ENCODE assay signal across 16 cellular contexts in the genomic region with DNA sequence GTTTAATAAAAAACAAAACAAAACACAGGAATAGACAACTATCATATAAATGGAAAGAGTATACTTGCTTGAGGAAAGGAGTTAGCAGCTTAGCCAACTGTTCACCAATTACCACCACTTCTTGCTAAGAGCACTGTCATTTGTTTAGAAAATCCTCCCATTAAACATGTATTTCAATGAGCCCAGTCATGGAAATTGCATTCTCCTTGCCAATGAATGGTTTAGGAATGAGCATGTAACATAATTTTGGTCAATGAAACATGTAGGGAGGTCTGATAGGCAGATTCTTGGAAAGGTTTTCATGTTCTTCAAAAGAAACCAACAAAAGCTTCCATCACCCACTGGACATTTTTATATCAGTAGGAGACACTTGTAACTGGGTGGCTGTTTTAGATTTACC.
DNase-seq lines count a peak whose midpoint lies in the region; ATAC-seq and TF ChIP-seq lines count a peak whose summit lies in the region.
"Had no signal": no experiment of that assay in that cellular context is flagged by ENCODE, and none has a peak within 500 bp of the region (broad histone marks: within the 10 kb centered on the region; RNA-seq: fewer than 3 reads in every experiment).

No MANE protein-coding gene starts in this region.

- H3K23ac ChIP-seq in IMR-90 (ENCODE audit: low read depth, low read length): peak overlapping the region; percentile 66; the same call in 1 of the 2 replicates

- H3K14ac ChIP-seq in IMR-90 (replicated peaks; ENCODE audit: low read depth, low read length): peak overlapping the region; percentile 86

- BruUV-seq in IMR-90 (replicated peaks; lab: Mats Ljungman, UMichigan): no TSS peak

- in situ Hi-C loops in IMR-90 (cut with MboI; ENCODE audit: low sequenced_read_pairs): no loop called here

- peak overlapping the region; percentile 98 for H2BK120ac ChIP-seq in IMR-90 (ENCODE audit: low read depth, low read length)

- peak overlapping the region; percentile 100 for H3K27ac ChIP-seq in ACC112 (ENCODE audit: low read depth, low read length)
- H3K27ac ChIP-seq in IMR-90 (ENCODE audit: insufficient read depth, low read length): peak overlapping the region; percentile 11; the same call in 1 of the 2 replicates
- H3K27ac ChIP-seq in esophagus muscularis mucosa (replicated peaks in 1 of 4): peak overlapping the region; percentile 52 to 76 (median 66)
- H3K27ac ChIP-seq in parathyroid adenoma: peak overlapping the region; percentile 36
- H3K27ac ChIP-seq: neural progenitor cell, VCaP had no signal

- POLR2A ChIA-PET in IMR-90 (lab: Charles Lee; ENCODE audit: unreplicated experiment): no interaction called here

- H2BK5ac ChIP-seq in IMR-90 (ENCODE audit: low read depth, low read length, poor library complexity, severe bottlenecking): peak overlapping the region; percentile 78

- H2BK20ac ChIP-seq in IMR-90 (ENCODE audit: low read depth, low read length): peak overlapping the region; percentile 93

- no peak overlapping the region; the same call in 1 of the 2 replicates for H3K9ac ChIP-seq in IMR-90 (ENCODE audit: low read depth, low read length)
- no peak overlapping the region for H3K9ac ChIP-seq in parathyroid adenoma
- H3K9ac ChIP-seq: neural progenitor cell had no signal

- TF ChIP-seq POLR2A in IMR-90 (IDR thresholded peaks at IDR 0.05; ENCODE audit: low read depth, low read length) (peak; percentile 67; the same call in 1 of the 2 replicates), esophagus muscularis mucosa (IDR thresholded peaks at IDR 0.05; ENCODE audit: low read depth) (no peak)

- peak overlapping the region; percentile 79; the same call in 1 of the 2 replicates for H4K5ac ChIP-seq in IMR-90 (ENCODE audit: low read depth, low read length)

- peak overlapping the region; percentile 50 for H3K18ac ChIP-seq in IMR-90 (ENCODE audit: low read depth, low read length)

- no peak for TF ChIP-seq EP300 in esophagus muscularis mucosa (IDR thresholded peaks at IDR 0.05)

- H3K4me1 ChIP-seq in ACC112 (ENCODE audit: control insufficient read depth, insufficient read depth, low read length, unreplicated experiment) (peaks cover 36% of the 10 kb centered on the region), IMR-90 (ENCODE audit: control insufficient read depth, insufficient read depth, low read length) (peaks cover 12% of the 10 kb centered on the region), esophagus muscularis mucosa (peaks cover 0 to 13% (median 0%) of the 10 kb centered on the region in 4 donors), parathyroid adenoma (no peaks in the 10 kb centered on the region)
- H3K4me1 ChIP-seq: neural progenitor cell had no signal

- H3K79me2 ChIP-seq in ACC112 (ENCODE audit: control insufficient read depth, insufficient read depth, low read length, unreplicated experiment) (no peaks in the 10 kb centered on the region), parathyroid adenoma (no peaks in the 10 kb centered on the region)

- H4K20me1 ChIP-seq in IMR-90 (ENCODE audit: insufficient read depth, low read length): no peaks in the 10 kb centered on the region

- DNase-seq in IMR-90: peak; percentile 98
- DNase-seq in esophagus muscularis mucosa (ENCODE audit: extremely low spot score): no peak
- DNase-seq in HUDEP-2 (lab: John Stamatoyannopoulos, UW; ENCODE audit: unreplicated experiment in 76 of 76): no peak
- DNase-seq: activated CD8-positive, alpha-beta memory T cell treated with anti-CD3 and anti-CD28 coated beads, Interleukin-2, amount 50 U/mL, for 4 hours; NCI-H1048; NCI-H510A treated with DMSO at 0.1 percent for 48 hours; SHP77; stimulated activated CD4-positive, alpha-beta T cell treated with anti-CD3 and anti-CD28 coated beads, Interleukin-2, amount 100 ng/mL, for 48 hours; stimulated activated naive CD8-positive, alpha-beta T cell treated with anti-CD3 and anti-CD28 coated beads, Interleukin-15, amount 100 ng/mL, for 72 hours had no signal

- H2AFZ ChIP-seq in ACC112 (ENCODE audit: low read length, unreplicated experiment) (no peak overlapping the region), IMR-90 (replicated peaks; ENCODE audit: low read length, poor library complexity) (no peak overlapping the region), parathyroid adenoma (no peak overlapping the region)

- intact Hi-C loops in IMR-90 (cut with micrococcal nuclease) (loop anchor here (1.0 to 5.0 kb wide), 4 partner anchors 23 to 54 kb away; no protein-coding TSS in a partner anchor), esophagus muscularis mucosa (cut with DNase I) (no loop called here)

- peak overlapping the region; percentile 21; the same call in 1 of the 2 replicates for H3K4me3 ChIP-seq in ACC112 (ENCODE audit: low read depth, low read length)
- H3K4me3 ChIP-seq in IMR-90 (ENCODE audit: insufficient read depth, low read depth, low read length): no peak overlapping the region
- no peak overlapping the region for H3K4me3 ChIP-seq in esophagus muscularis mucosa
- no peak overlapping the region for H3K4me3 ChIP-seq in parathyroid adenoma (ENCODE audit: low read depth, low read length)
- H3K4me3 ChIP-seq: neural progenitor cell had no signal

- no peak overlapping the region for H2AK9ac ChIP-seq in IMR-90 (replicated peaks; ENCODE audit: low read depth, low read length, poor library complexity)

- H3K9me1 ChIP-seq in IMR-90 (ENCODE audit: insufficient read depth, low read length): peaks cover 3% of the 10 kb centered on the region

- peak overlapping the region; percentile 59 to 60; a peak in 3 of 4 replicates for H4K8ac ChIP-seq in IMR-90 (ENCODE audit: low read depth in 2 of 2, low read length in 2 of 2)

- ATAC-seq in IMR-90 (ENCODE audit: low read depth) (peak; percentile 58), HG03039 (IDR thresholded peaks at IDR 0.05; ENCODE audit: unreplicated experiment) (no peak), HG03432 (IDR thresholded peaks at IDR 0.05; ENCODE audit: unreplicated experiment) (no peak), GM21825 (IDR thresholded peaks at IDR 0.05; ENCODE audit: unreplicated experiment) (no peak)
- ATAC-seq: stimulated activated naive CD8-positive, alpha-beta T cell treated with anti-CD3 and anti-CD28 coated beads, Interleukin-15, amount 100 ng/mL, for 72 hours had no signal

- no peaks in the 10 kb centered on the region; a peak in 2 of 4 replicates for H3K79me1 ChIP-seq in IMR-90 (ENCODE audit: low read depth in 1 of 2, low read length in 2 of 2)

- no peak overlapping the region for H2AK5ac ChIP-seq in IMR-90 (ENCODE audit: low read depth, low read length)

- H3K4me2 ChIP-seq in IMR-90 (ENCODE audit: low read depth, low read length): peak overlapping the region; percentile 19; the same call in 1 of the 2 replicates
- no peak overlapping the region for H3K4me2 ChIP-seq in parathyroid adenoma (ENCODE audit: low read length)
- H3K4me2 ChIP-seq: neural progenitor cell had no signal

- TF ChIP-seq CTCF in IMR-90 (conservative IDR thresholded peaks at IDR 0.05; ENCODE audit: low read depth, low read length) (no peak), esophagus muscularis mucosa (IDR thresholded peaks at IDR 0.05) (no peak), parathyroid adenoma (IDR thresholded peaks at IDR 0.05) (no peak)

- H3K27me3 ChIP-seq in ACC112 (ENCODE audit: insufficient read depth, low read length) (no peaks in the 10 kb centered on the region), IMR-90 (ENCODE audit: control insufficient read depth, insufficient read depth, low read length) (no peaks in the 10 kb centered on the region), esophagus muscularis mucosa (no peaks in the 10 kb centered on the region), parathyroid adenoma (ENCODE audit: control insufficient read depth, insufficient read depth, low read length) (no peaks in the 10 kb centered on the region)
- H3K27me3 ChIP-seq: neural progenitor cell had no signal

- peak overlapping the region; percentile 94; the same call in 1 of the 2 replicates for H3K4ac ChIP-seq in IMR-90 (ENCODE audit: low read depth, low read length)

- H3K9me3 ChIP-seq in IMR-90 (ENCODE audit: control insufficient read depth, insufficient read depth, low read length) (no peaks in the 10 kb centered on the region), esophagus muscularis mucosa (no peaks in the 10 kb centered on the region), parathyroid adenoma (ENCODE audit: control insufficient read depth, low read length) (no peaks in the 10 kb centered on the region)

- H2BK15ac ChIP-seq in IMR-90 (ENCODE audit: low read depth, low read length): peak overlapping the region; percentile 69; the same call in 1 of the 3 replicates

- H4K91ac ChIP-seq in IMR-90 (ENCODE audit: insufficient read depth, low read depth, low read length): peak overlapping the region; percentile 92

- H3K36me3 ChIP-seq in ACC112 (ENCODE audit: insufficient read depth, low read length): no peaks in the 10 kb centered on the region
- H3K36me3 ChIP-seq in IMR-90 (ENCODE audit: control insufficient read depth, insufficient read depth, low read length): no peaks in the 10 kb centered on the region
- no peaks in the 10 kb centered on the region for H3K36me3 ChIP-seq in esophagus muscularis mucosa
- no peaks in the 10 kb centered on the region for H3K36me3 ChIP-seq in parathyroid adenoma (ENCODE audit: control insufficient read depth, insufficient read depth, low read length)
- H3K36me3 ChIP-seq: neural progenitor cell had no signal

- H3K56ac ChIP-seq in IMR-90 (ENCODE audit: extremely low read depth, insufficient read depth, low read length): peak overlapping the region; percentile 76

- TF ChIP-seq RAD21 in IMR-90 (IDR thresholded peaks at IDR 0.05; ENCODE audit: low read length): peak; percentile 21; the same call in 1 of the 2 replicates

- CTCF ChIA-PET in IMR-90 (lab: Yijun Ruan, JAX): interaction anchor here (0.6 to 1.0 kb wide), 2 partner anchors 17 to 57 kb away, joined by 3 read pairs; no protein-coding TSS in a partner anchor

- dilution Hi-C loops in IMR-90 (cut with HindIII; ENCODE audit: low sequenced_read_pairs, unreplicated experiment): no loop called here

TF ChIP-seq in IMR-90, 13 proteins besides CTCF, POLR2A, EP300 and RAD21 (continues in another document):
- TF ChIP-seq RFX5 (IDR thresholded peaks at IDR 0.05; ENCODE audit: low read depth, low read length): no peak
- no peak for TF ChIP-seq ELK1 (IDR thresholded peaks at IDR 0.05; ENCODE audit: borderline replicate concordance, low read depth, low read length)
- TF ChIP-seq RCOR1 (IDR thresholded peaks at IDR 0.05; ENCODE audit: insufficient replicate concordance, low read length): no peak
- TF ChIP-seq NFE2L2 (IDR thresholded peaks at IDR 0.05; ENCODE audit: low read depth, low read length): peak; percentile 96
- TF ChIP-seq MXI1 (IDR thresholded peaks at IDR 0.05; ENCODE audit: borderline replicate concordance, low read depth, low read length): no peak

Comparison
In these comparisons a context has a peak if more than half of its experiments do, and no peak if none do; other contexts are left out.
1. H3K27ac ChIP-seq: peak in every context shown above with its lines; median percentile 100 in ACC112; 66 in esophagus muscularis mucosa; 36 in parathyroid adenoma; 11 in IMR-90.